18 cellular contexts compared by ENCODE assay signal in genomic region chr21:28554660-28555475, GRCh38.
DNase-seq lines count a peak whose midpoint lies in the region; ATAC-seq and TF ChIP-seq lines count a peak whose summit lies in the region.
"Had no signal": no experiment of that assay in that cellular context is flagged by ENCODE, and none has a peak within 500 bp of the region (broad histone marks: within the 10 kb centered on the region; RNA-seq: fewer than 3 reads in every experiment).

No MANE protein-coding gene starts in this region.

- TF ChIP-seq CTCF in choroid plexus epithelial cell (conservative IDR thresholded peaks at IDR 0.05; ENCODE audit: low read depth, low read length) = no peak

- no CpG with 5 or more reads among the region's 10 CpGs for WGBS in neuronal stem cell (ENCODE audit: extremely low coverage in 2 of 2, insufficient read length in 2 of 2, insufficient replicate concordance in 1 of 2), 2 donors

- no peak overlapping the region for H2AFZ ChIP-seq in neuronal stem cell (ENCODE audit: low read length)

- peaks cover 0 to 1% of the 10 kb centered on the region in 2 donors for H3K9me3 ChIP-seq in neuronal stem cell (replicated peaks in 1 of 2; ENCODE audit: control insufficient read depth in 2 of 2, insufficient read depth in 1 of 2, low read depth in 1 of 2, low read length in 2 of 2)
- H3K9me3 ChIP-seq: lower lobe of right lung had no signal

- H4K8ac ChIP-seq in neuronal stem cell (ENCODE audit: low read depth, low read length) = no peak overlapping the region

- no peak overlapping the region for H2AK5ac ChIP-seq in neuronal stem cell (ENCODE audit: low read depth, low read length)

- no peak overlapping the region for H3K23ac ChIP-seq in neuronal stem cell (ENCODE audit: low read depth, low read length, poor library complexity)

- H3K4ac ChIP-seq in neuronal stem cell (ENCODE audit: low read length) = no peak overlapping the region

- peak overlapping the region; percentile 11 for H3K18ac ChIP-seq in neuronal stem cell (ENCODE audit: low read length)

- no peak overlapping the region for H3K27ac ChIP-seq in neuronal stem cell (replicated peaks; ENCODE audit: low read length)
- H3K27ac ChIP-seq: BLaER1 treated with 17β-estradiol and CSF1 and Interleukin-3, amounts not matched to agents 10 nM and 100 nM; lower lobe of right lung had no signal

- H3K14ac ChIP-seq in neuronal stem cell (ENCODE audit: low read length) = no peak overlapping the region

- H2BK15ac ChIP-seq in neuronal stem cell (ENCODE audit: low read length) = no peak overlapping the region

- H3K27me3 ChIP-seq in neuronal stem cell (ENCODE audit: control insufficient read depth in 3 of 3, insufficient read depth in 3 of 3, low read depth in 1 of 3, low read length in 3 of 3) = no peaks in the 10 kb centered on the region
- H3K27me3 ChIP-seq: BLaER1 treated with 17β-estradiol and CSF1 and Interleukin-3, amounts not matched to agents 10 nM and 100 nM had no signal

- no peak overlapping the region for H2BK5ac ChIP-seq in neuronal stem cell (ENCODE audit: low read length)

- H2BK12ac ChIP-seq in neuronal stem cell (ENCODE audit: low read length) = no peak overlapping the region

- H4K91ac ChIP-seq in neuronal stem cell (ENCODE audit: low read depth, low read length, poor library complexity) = no peak overlapping the region

- no peaks in the 10 kb centered on the region for H3K79me1 ChIP-seq in neuronal stem cell (ENCODE audit: low read depth, low read length)

- no peak overlapping the region for H2BK120ac ChIP-seq in neuronal stem cell (ENCODE audit: low read depth, low read length)

- peak overlapping the region; percentile 35 for H3K4me3 ChIP-seq in choroid plexus epithelial cell (ENCODE audit: low read depth, low read length)
- no peak overlapping the region for H3K4me3 ChIP-seq in neuronal stem cell (ENCODE audit: low read length in 2 of 2)
- H3K4me3 ChIP-seq: BLaER1 treated with 17β-estradiol and CSF1 and Interleukin-3, amounts not matched to agents 10 nM and 100 nM; lower lobe of right lung had no signal

- no peak overlapping the region for H3K4me2 ChIP-seq in neuronal stem cell (ENCODE audit: insufficient read depth, low read length, poor library complexity, severe bottlenecking)
- H3K4me2 ChIP-seq: BLaER1 treated with 17β-estradiol and CSF1 and Interleukin-3, amounts not matched to agents 10 nM and 100 nM had no signal

- H3K9ac ChIP-seq in neuronal stem cell (ENCODE audit: low read depth, low read length, poor library complexity) = no peak overlapping the region
- H3K9ac ChIP-seq: BLaER1 treated with 17β-estradiol and CSF1 and Interleukin-3, amounts not matched to agents 10 nM and 100 nM had no signal

- peak; percentile 72 for DNase-seq in ELF-1 (ENCODE audit: low read depth, low spot score)
- DNase-seq in M059J (ENCODE audit: low read depth) = peak; percentile 81
- peak; percentile 62 for DNase-seq in choroid plexus epithelial cell (ENCODE audit: low read depth)
- no peak for DNase-seq in neuronal stem cell (ENCODE audit: low spot score)
- no peak for DNase-seq in central memory CD4-positive, alpha-beta T cell
- no peak for DNase-seq in iPS-NIHi11 (ENCODE audit: low spot score)
- DNase-seq: activated CD4-positive, alpha-beta T cell treated with anti-CD3 and anti-CD28 coated beads for 1 hour; activated CD8-positive, alpha-beta memory T cell treated with anti-CD3 and anti-CD28 coated beads, Interleukin-2, amount 50 U/mL, for 48 hours; DMS79; effector memory CD4-positive, alpha-beta T cell; H7; lower lobe of right lung; natural killer cell; NCI-H2107; substantia nigra had no signal

- no peak for ATAC-seq in GM19395 (IDR thresholded peaks at IDR 0.05; ENCODE audit: unreplicated experiment)
- ATAC-seq: activated naive CD4-positive, alpha-beta T cell treated with anti-CD3 and anti-CD28 coated beads, Interleukin-2, amount 50 U/mL, for 72 hours; lower lobe of right lung; natural killer cell had no signal

- H3K4me1 ChIP-seq in neuronal stem cell (ENCODE audit: control insufficient read depth in 2 of 2, insufficient read depth in 1 of 2, low read depth in 1 of 2, low read length in 2 of 2) = peaks cover 0 to 1% of the 10 kb centered on the region in 2 donors
- H3K4me1 ChIP-seq: lower lobe of right lung had no signal

- H3K36me3 ChIP-seq in neuronal stem cell (replicated peaks in 1 of 2; ENCODE audit: control insufficient read depth in 2 of 2, insufficient read depth in 2 of 2, low read length in 2 of 2) = no peaks in the 10 kb centered on the region
- H3K36me3 ChIP-seq: BLaER1 treated with 17β-estradiol and CSF1 and Interleukin-3, amounts not matched to agents 10 nM and 100 nM; lower lobe of right lung had no signal

Comparison
In these comparisons a context has a peak if more than half of its experiments do, and no peak if none do; other contexts are left out.
1. DNase-seq: peak in ELF-1 (single experiment), M059J (single experiment) and choroid plexus epithelial cell (single experiment); none in neuronal stem cell (single experiment), central memory CD4-positive, alpha-beta T cell (single experiment) and iPS-NIHi11 (single experiment).